8 cellular contexts compared by ENCODE assay signal in genomic region chr12:46124848-46125619, GRCh38.
DNase-seq lines count a peak whose midpoint lies in the region; ATAC-seq and TF ChIP-seq lines count a peak whose summit lies in the region.

No MANE protein-coding gene starts in this region.

- H3K27me3 Mint-ChIP-seq in activated CD4-positive, alpha-beta T cell treated with anti-CD3 and anti-CD28 coated beads, Interleukin-2, amount 10 ng/mL, durations not matched to agents 24 days and 14 days = peaks cover 49% of the 10 kb centered on the region
- H3K27me3 Mint-ChIP-seq in effector memory CD8-positive, alpha-beta T cell = peaks cover 25 to 35% of the 10 kb centered on the region in 2 donors
- peaks cover 20% of the 10 kb centered on the region for H3K27me3 Mint-ChIP-seq in mesothelial cell of epicardium (ENCODE audit: low read depth)

- peak overlapping the region; percentile 75 for H3K27ac Mint-ChIP-seq in activated CD4-positive, alpha-beta T cell treated with anti-CD3 and anti-CD28 coated beads, Interleukin-2, amount 10 ng/mL, durations not matched to agents 24 days and 14 days
- H3K27ac Mint-ChIP-seq in effector memory CD8-positive, alpha-beta T cell = peak overlapping the region; percentile 92 to 94
- H3K27ac Mint-ChIP-seq in mesothelial cell of epicardium = peak overlapping the region; percentile 74

- H3K9me3 Mint-ChIP-seq in activated CD4-positive, alpha-beta T cell treated with anti-CD3 and anti-CD28 coated beads, Interleukin-2, amount 10 ng/mL, durations not matched to agents 24 days and 14 days = no peaks in the 10 kb centered on the region
- no peaks in the 10 kb centered on the region for H3K9me3 Mint-ChIP-seq in effector memory CD8-positive, alpha-beta T cell
- no peaks in the 10 kb centered on the region for H3K9me3 Mint-ChIP-seq in mesothelial cell of epicardium

- peak; percentile 48 for ATAC-seq in HG03060 (IDR thresholded peaks at IDR 0.05; ENCODE audit: low read depth, unreplicated experiment)
- peak; percentile 95 for ATAC-seq in effector memory CD8-positive, alpha-beta T cell (replicated peaks)

- TF ChIP-seq CTCF in 22Rv1 (IDR thresholded peaks at IDR 0.05) (peak; percentile 90), GM12874 (IDR thresholded peaks at IDR 0.05; ENCODE audit: insufficient read depth, low read depth, low read length) (peak; percentile 52; the same call in 1 of the 2 replicates), mesothelial cell of epicardium (IDR thresholded peaks at IDR 0.05; ENCODE audit: unreplicated experiment) (peak; percentile 19)

- H3K4me1 Mint-ChIP-seq in activated CD4-positive, alpha-beta T cell treated with anti-CD3 and anti-CD28 coated beads, Interleukin-2, amount 10 ng/mL, durations not matched to agents 24 days and 14 days = peaks cover 5% of the 10 kb centered on the region
- peaks cover 3 to 5% of the 10 kb centered on the region in 2 donors for H3K4me1 Mint-ChIP-seq in effector memory CD8-positive, alpha-beta T cell (ENCODE audit: low read depth in 2 of 2)
- H3K4me1 Mint-ChIP-seq in mesothelial cell of epicardium = peaks cover 24% of the 10 kb centered on the region

- intact Hi-C loops in activated CD4-positive, alpha-beta T cell treated with anti-CD3 and anti-CD28 coated beads, Interleukin-2, amount 10 ng/mL, durations not matched to agents 24 days and 14 days (cut with micrococcal nuclease) = loop anchor here (1.0 to 10.0 kb wide), 4 partner anchors 178 to 896 kb away; no protein-coding TSS in a partner anchor

- peak overlapping the region; percentile 56 for H3K4me3 Mint-ChIP-seq in activated CD4-positive, alpha-beta T cell treated with anti-CD3 and anti-CD28 coated beads, Interleukin-2, amount 10 ng/mL, durations not matched to agents 24 days and 14 days
- H3K4me3 Mint-ChIP-seq in effector memory CD8-positive, alpha-beta T cell = peak overlapping the region; percentile 54 to 59
- H3K4me3 Mint-ChIP-seq in mesothelial cell of epicardium = peak overlapping the region; percentile 45

- peak overlapping the region; percentile 61 for H3K27ac ChIP-seq in 22Rv1

- DNase-seq in NCI-H510A (lab: John Stamatoyannopoulos, UW) (peak; percentile 38), mesothelial cell of epicardium (ENCODE audit: low spot score in 2 of 2, unreplicated experiment in 2 of 2) (no peak)
- DNase-seq in activated CD4-positive, alpha-beta T cell treated with anti-CD3 and anti-CD28 coated beads, Interleukin-2, amount 10 ng/mL, durations not matched to agents 24 days and 14 days = peak; percentile 87
- peak; percentile 37 to 49 (median 49) for DNase-seq in effector memory CD8-positive, alpha-beta T cell
- DNase-seq in stimulated activated CD8-positive, alpha-beta memory T cell treated with anti-CD3 and anti-CD28 coated beads, Interleukin-4, amount 100 ng/mL, for 4 hours (ENCODE audit: low read depth in 2 of 2, low spot score in 1 of 2) = peak; percentile 4 to 8

- H3K36me3 Mint-ChIP-seq in activated CD4-positive, alpha-beta T cell treated with anti-CD3 and anti-CD28 coated beads, Interleukin-2, amount 10 ng/mL, durations not matched to agents 24 days and 14 days (ENCODE audit: low read depth) = no peaks in the 10 kb centered on the region
- peaks cover 8% of the 10 kb centered on the region for H3K36me3 Mint-ChIP-seq in effector memory CD8-positive, alpha-beta T cell (ENCODE audit: insufficient read depth)
- H3K36me3 Mint-ChIP-seq in mesothelial cell of epicardium = no peaks in the 10 kb centered on the region

Comparison
In these comparisons a context has a peak if more than half of its experiments do, and no peak if none do; other contexts are left out.
1. CTCF ChIP-seq: peak in every context shown above with its lines; median percentile 90 in 22Rv1; 52 in GM12874; 19 in mesothelial cell of epicardium.
2. DNase-seq: peak in NCI-H510A (single experiment), activated CD4-positive, alpha-beta T cell treated with anti-CD3 and anti-CD28 coated beads, Interleukin-2, amount 10 ng/mL, durations not matched to agents 24 days and 14 days (single experiment), effector memory CD8-positive, alpha-beta T cell (3 of 3) and stimulated activated CD8-positive, alpha-beta memory T cell treated with anti-CD3 and anti-CD28 coated beads, Interleukin-4, amount 100 ng/mL, for 4 hours (2 of 2); none in mesothelial cell of epicardium (0 of 2).
3. Peak in every context shown above with its lines, with median percentiles within 50 percentile points of each other: H3K27ac Mint-ChIP-seq and H3K4me3 Mint-ChIP-seq.